8 cellular contexts compared by ENCODE assay signal in the genomic region with DNA sequence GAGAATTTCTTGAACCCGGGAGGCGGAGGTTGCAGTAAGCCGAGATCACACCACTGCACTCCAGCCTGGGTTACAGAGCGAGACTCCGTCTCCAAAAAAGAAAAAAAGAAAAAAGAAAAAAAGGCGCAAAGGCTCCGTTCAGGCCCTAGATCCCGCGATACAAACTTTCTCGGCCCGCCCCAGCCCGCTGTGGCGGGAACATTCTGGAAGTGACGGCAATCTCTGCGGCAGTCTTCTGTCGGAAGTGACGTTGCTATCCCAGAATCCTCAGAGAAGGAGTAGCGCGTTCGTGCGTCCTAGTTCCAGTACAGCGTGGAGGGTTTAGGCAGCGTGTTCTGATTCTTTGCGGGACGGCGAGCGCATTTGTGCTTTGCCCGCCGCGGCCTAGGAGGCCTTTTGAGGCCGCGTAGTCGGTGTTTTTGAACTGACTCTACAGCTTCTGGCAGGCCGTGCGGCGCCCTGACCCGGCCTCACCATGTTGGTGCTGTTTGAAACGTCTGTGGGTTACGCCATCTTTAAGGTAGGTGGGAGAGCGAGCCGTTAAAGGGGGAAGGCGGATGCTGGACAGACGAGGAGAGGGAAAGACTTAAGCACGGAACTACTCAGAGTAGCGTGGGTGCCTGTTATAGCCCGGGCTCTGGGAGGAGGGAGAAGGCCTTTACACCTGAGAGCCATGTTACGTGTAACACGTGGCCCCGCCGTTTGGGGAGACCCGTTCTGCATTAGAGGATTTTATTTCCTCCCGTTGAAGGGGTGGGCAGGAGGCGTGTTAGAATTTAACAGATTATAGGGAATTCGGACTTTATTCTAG. TPM values are rescaled to one million over a fixed set of nuclear protein-coding genes. Genes with fewer than 3 reads are reported as not detected.
DNase-seq lines count a peak whose midpoint lies in the region; ATAC-seq and TF ChIP-seq lines count a peak whose summit lies in the region.

A gene with protein sequence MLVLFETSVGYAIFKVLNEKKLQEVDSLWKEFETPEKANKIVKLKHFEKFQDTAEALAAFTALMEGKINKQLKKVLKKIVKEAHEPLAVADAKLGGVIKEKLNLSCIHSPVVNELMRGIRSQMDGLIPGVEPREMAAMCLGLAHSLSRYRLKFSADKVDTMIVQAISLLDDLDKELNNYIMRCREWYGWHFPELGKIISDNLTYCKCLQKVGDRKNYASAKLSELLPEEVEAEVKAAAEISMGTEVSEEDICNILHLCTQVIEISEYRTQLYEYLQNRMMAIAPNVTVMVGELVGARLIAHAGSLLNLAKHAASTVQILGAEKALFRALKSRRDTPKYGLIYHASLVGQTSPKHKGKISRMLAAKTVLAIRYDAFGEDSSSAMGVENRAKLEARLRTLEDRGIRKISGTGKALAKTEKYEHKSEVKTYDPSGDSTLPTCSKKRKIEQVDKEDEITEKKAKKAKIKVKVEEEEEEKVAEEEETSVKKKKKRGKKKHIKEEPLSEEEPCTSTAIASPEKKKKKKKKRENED (plus strand): TSS at position 297 of the 811 bp plus-strand sequence. CDS start 179 bp downstream, at position 476.

- intact Hi-C loops in IMR-90 (cut with micrococcal nuclease): loop anchor here (2.0 to 5.0 kb wide), 3 partner anchors 25 to 468 kb away; no protein-coding TSS in a partner anchor

- H2BK120ac ChIP-seq in IMR-90 (ENCODE audit: low read depth, low read length): peak within 1 kb of the TSS; percentile 25

- H2AK5ac ChIP-seq in IMR-90 (ENCODE audit: low read depth, low read length): peak within 1 kb of the TSS; percentile 85

- ATAC-seq in GM21528 (IDR thresholded peaks at IDR 0.05; ENCODE audit: low FRiP score, unreplicated experiment): peak; percentile 88
- peak; percentile 87 for ATAC-seq in IMR-90 (ENCODE audit: low read depth)

- H3K27ac ChIP-seq in IMR-90 (ENCODE audit: insufficient read depth, low read length): peak within 1 kb of the TSS; percentile 89

- TF ChIP-seq CTCF in IMR-90 (conservative IDR thresholded peaks at IDR 0.05; ENCODE audit: low read depth, low read length): no peak
- no peak for TF ChIP-seq CTCF in epithelial cell of esophagus (IDR thresholded peaks at IDR 0.05; ENCODE audit: insufficient read depth, low read depth, low read length, missing control alignments)

- in situ Hi-C loops in IMR-90 (cut with MboI; ENCODE audit: low sequenced_read_pairs): no loop called here

- H3K9me3 ChIP-seq in IMR-90 (ENCODE audit: control insufficient read depth, insufficient read depth, low read length): no peaks in the 10 kb centered on the region
- H3K9me3 ChIP-seq in mononuclear cell (ENCODE audit: low read depth, low read length): no peaks in the 10 kb centered on the region

- H3K9me1 ChIP-seq in IMR-90 (ENCODE audit: insufficient read depth, low read length): peaks cover 6% of the 10 kb centered on the region; the same call in 1 of the 2 replicates

- H4K91ac ChIP-seq in IMR-90 (ENCODE audit: insufficient read depth, low read depth, low read length): peak within 1 kb of the TSS; percentile 82

- peaks cover 0 to 8% of the 10 kb centered on the region in 2 experiments; a peak in 2 of 4 replicates for H3K79me1 ChIP-seq in IMR-90 (ENCODE audit: low read depth in 1 of 2, low read length in 2 of 2)

- no peaks in the 10 kb centered on the region for H3K36me3 ChIP-seq in IMR-90 (ENCODE audit: control insufficient read depth, insufficient read depth, low read length)

- dilution Hi-C loops in IMR-90 (cut with HindIII; ENCODE audit: low sequenced_read_pairs, unreplicated experiment): no loop called here

- peak within 1 kb of the TSS; percentile 96 for H2AFZ ChIP-seq in IMR-90 (replicated peaks; ENCODE audit: low read length, poor library complexity)

- H3K4me3 ChIP-seq in IMR-90 (ENCODE audit: insufficient read depth, low read depth, low read length): peak within 1 kb of the TSS; percentile 93
- peak within 1 kb of the TSS; percentile 99 for H3K4me3 ChIP-seq in epithelial cell of esophagus (ENCODE audit: low read length)
- peak within 1 kb of the TSS; percentile 100 for H3K4me3 ChIP-seq in mononuclear cell (ENCODE audit: low read length)

- H2BK5ac ChIP-seq in IMR-90 (ENCODE audit: low read depth, low read length, poor library complexity, severe bottlenecking): peak within 1 kb of the TSS; percentile 90

- H2AK9ac ChIP-seq in IMR-90 (replicated peaks; ENCODE audit: low read depth, low read length, poor library complexity): peak within 1 kb of the TSS; percentile 96

- H4K20me1 ChIP-seq in IMR-90 (ENCODE audit: insufficient read depth, low read length): peaks cover 41% of the 10 kb centered on the region

- H3K9ac ChIP-seq in IMR-90 (ENCODE audit: low read depth, low read length): peak within 1 kb of the TSS; percentile 92

- WGBS in IMR-90 (ENCODE audit: extremely low coverage in 2 of 2, insufficient read length in 1 of 2), 2 experiments: 1% methylated on average over 27 of the region's 54 CpGs; no CpG with 5 or more reads in 1 of the 2 experiments

- H3K4ac ChIP-seq in IMR-90 (ENCODE audit: low read depth, low read length): peak within 1 kb of the TSS; percentile 87

- TSS peak; percentile 63 for BruUV-seq in IMR-90 (replicated peaks; lab: Mats Ljungman, UMichigan)

- peak within 1 kb of the TSS; percentile 90 for H3K23ac ChIP-seq in IMR-90 (ENCODE audit: low read depth, low read length)

- H3K27me3 ChIP-seq in IMR-90 (ENCODE audit: control insufficient read depth, insufficient read depth, low read length) (no peaks in the 10 kb centered on the region), mononuclear cell (ENCODE audit: insufficient read depth, low read length) (no peaks in the 10 kb centered on the region)

- H2BK15ac ChIP-seq in IMR-90 (ENCODE audit: low read depth, low read length): no peak within 1 kb of the TSS

- POLR2A ChIA-PET in IMR-90 (lab: Charles Lee; ENCODE audit: unreplicated experiment): interaction anchor here (0.6 kb wide), 1 partner anchor 234 kb away, joined by 8 read pairs; no protein-coding TSS in a partner anchor

- H3K56ac ChIP-seq in IMR-90 (ENCODE audit: extremely low read depth, insufficient read depth, low read length): peak within 1 kb of the TSS; percentile 85

- H3K4me1 ChIP-seq in IMR-90 (ENCODE audit: control insufficient read depth, insufficient read depth, low read length) (peaks cover 2% of the 10 kb centered on the region), mononuclear cell (ENCODE audit: insufficient read depth, low read length) (peaks cover 42% of the 10 kb centered on the region)

- CTCF ChIA-PET in IMR-90 (lab: Yijun Ruan, JAX): interaction anchor here (0.7 to 1.1 kb wide), 2 partner anchors 8 to 16 kb away, joined by 4 to 5 read pairs; no protein-coding TSS in a partner anchor

- peak; percentile 99 for DNase-seq in DMS 273 (lab: John Stamatoyannopoulos, UW; ENCODE audit: unreplicated experiment)
- peak; percentile 96 for DNase-seq in IMR-90
- peak; percentile 97 for DNase-seq in OCI-M1 (lab: John Stamatoyannopoulos, UW)
- peak; percentile 88 for DNase-seq in activated T-cell treated with anti-CD3 and anti-CD28 coated beads for 24 hours (ENCODE audit: low read depth)
- peak; percentile 97 for DNase-seq in epithelial cell of esophagus (ENCODE audit: low read depth)
- peak; percentile 59 to 77 for DNase-seq in stimulated activated CD8-positive, alpha-beta memory T cell treated with anti-CD3 and anti-CD28 coated beads, Interleukin-4, amount 100 ng/mL, for 1 hour (ENCODE audit: low read depth in 2 of 2, low spot score in 1 of 2)

- H3K14ac ChIP-seq in IMR-90 (replicated peaks; ENCODE audit: low read depth, low read length): peak within 1 kb of the TSS; percentile 95

- TF ChIP-seq RAD21 in IMR-90 (IDR thresholded peaks at IDR 0.05; ENCODE audit: low read length): no peak

- H4K8ac ChIP-seq in IMR-90 (ENCODE audit: low read depth in 2 of 2, low read length in 2 of 2): peak within 1 kb of the TSS; percentile 60 to 96

- no peak within 1 kb of the TSS for H2BK20ac ChIP-seq in IMR-90 (ENCODE audit: low read depth, low read length)

- TF ChIP-seq POLR2A in IMR-90 (IDR thresholded peaks at IDR 0.05; ENCODE audit: low read depth, low read length): peak; percentile 98

- H4K5ac ChIP-seq in IMR-90 (ENCODE audit: low read depth, low read length): peak within 1 kb of the TSS; percentile 65

- H3K4me2 ChIP-seq in IMR-90 (ENCODE audit: low read depth, low read length): peak within 1 kb of the TSS; percentile 99

- peak within 1 kb of the TSS; percentile 35; the same call in 1 of the 2 replicates for H3K18ac ChIP-seq in IMR-90 (ENCODE audit: low read depth, low read length)

TF ChIP-seq in IMR-90, 13 proteins besides CTCF, POLR2A, EP300 and RAD21 (continues in another document):
- TF ChIP-seq CHD1 (IDR thresholded peaks at IDR 0.05; ENCODE audit: low read depth, low read length) (peak; percentile 47; the same call in 1 of the 2 replicates), CEBPB (IDR thresholded peaks at IDR 0.05; ENCODE audit: low read depth, low read length) (peak; percentile 57; the same call in 1 of the 2 replicates), MXI1 (IDR thresholded peaks at IDR 0.05; ENCODE audit: borderline replicate concordance, low read depth, low read length) (peak; percentile 88), SMC3 (IDR thresholded peaks at IDR 0.05; ENCODE audit: low read depth, low read length) (no peak), RFX5 (IDR thresholded peaks at IDR 0.05; ENCODE audit: low read depth, low read length) (no peak), MAFK (IDR thresholded peaks at IDR 0.05; ENCODE audit: low read depth, low read length) (no peak), MAZ (IDR thresholded peaks at IDR 0.05; ENCODE audit: borderline replicate concordance, low read depth, low read length) (no peak), BHLHE40 (IDR thresholded peaks at IDR 0.05; ENCODE audit: low read depth, low read length) (no peak), NFE2L2 (IDR thresholded peaks at IDR 0.05; ENCODE audit: low read depth, low read length) (no peak), RCOR1 (IDR thresholded peaks at IDR 0.05; ENCODE audit: insufficient replicate concordance, low read length) (no peak), FOS (IDR thresholded peaks at IDR 0.05; ENCODE audit: low read depth, low read length) (no peak)
- TF ChIP-seq, protein P1, sequence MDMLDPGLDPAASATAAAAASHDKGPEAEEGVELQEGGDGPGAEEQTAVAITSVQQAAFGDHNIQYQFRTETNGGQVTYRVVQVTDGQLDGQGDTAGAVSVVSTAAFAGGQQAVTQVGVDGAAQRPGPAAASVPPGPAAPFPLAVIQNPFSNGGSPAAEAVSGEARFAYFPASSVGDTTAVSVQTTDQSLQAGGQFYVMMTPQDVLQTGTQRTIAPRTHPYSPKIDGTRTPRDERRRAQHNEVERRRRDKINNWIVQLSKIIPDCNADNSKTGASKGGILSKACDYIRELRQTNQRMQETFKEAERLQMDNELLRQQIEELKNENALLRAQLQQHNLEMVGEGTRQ (IDR thresholded peaks at IDR 0.05; ENCODE audit: low read depth, low read length): peak; percentile 29; the same call in 1 of the 2 replicates

RNA-seq across cellular contexts. Expression of the gene that starts here (rescaled TPM):
- total RNA-seq in IMR-90 (2012; rRNA removed): 45.3 and 117 TPM in 2 replicates
- polyA plus RNA-seq in IMR-90 (2012; rRNA removed): 37.6 and 54.0 TPM in 2 replicates
- polyA plus RNA-seq in IMR-90 (2012; cell fraction: cytosol; rRNA removed): 10.1 and 32.8 TPM in 2 replicates
- 15.1 and 62.6 TPM in 2 replicates for polyA plus RNA-seq in IMR-90 (2012; cell fraction: nucleus; rRNA removed; ENCODE audit: low replicate concordance)
- total RNA-seq in mononuclear cell: 336 TPM

Comparison
In these comparisons a context has a peak if more than half of its experiments do, and no peak if none do; other contexts are left out.
1. Peak in every context shown above with its lines: DNase-seq, ATAC-seq, H3K4me3 ChIP-seq and H3K27ac ChIP-seq.